ENCODE assay signal across 1 cellular context in genomic region chr19:23792784-23793183, GRCh38.
TF ChIP-seq lines count a peak whose summit lies in the region.

No MANE protein-coding gene starts in this region.

TF ChIP-seq in GM23338, 12 proteins besides CTCF, POLR2A, EP300 and RAD21 (continued from another document):
- TF ChIP-seq, protein P1, sequence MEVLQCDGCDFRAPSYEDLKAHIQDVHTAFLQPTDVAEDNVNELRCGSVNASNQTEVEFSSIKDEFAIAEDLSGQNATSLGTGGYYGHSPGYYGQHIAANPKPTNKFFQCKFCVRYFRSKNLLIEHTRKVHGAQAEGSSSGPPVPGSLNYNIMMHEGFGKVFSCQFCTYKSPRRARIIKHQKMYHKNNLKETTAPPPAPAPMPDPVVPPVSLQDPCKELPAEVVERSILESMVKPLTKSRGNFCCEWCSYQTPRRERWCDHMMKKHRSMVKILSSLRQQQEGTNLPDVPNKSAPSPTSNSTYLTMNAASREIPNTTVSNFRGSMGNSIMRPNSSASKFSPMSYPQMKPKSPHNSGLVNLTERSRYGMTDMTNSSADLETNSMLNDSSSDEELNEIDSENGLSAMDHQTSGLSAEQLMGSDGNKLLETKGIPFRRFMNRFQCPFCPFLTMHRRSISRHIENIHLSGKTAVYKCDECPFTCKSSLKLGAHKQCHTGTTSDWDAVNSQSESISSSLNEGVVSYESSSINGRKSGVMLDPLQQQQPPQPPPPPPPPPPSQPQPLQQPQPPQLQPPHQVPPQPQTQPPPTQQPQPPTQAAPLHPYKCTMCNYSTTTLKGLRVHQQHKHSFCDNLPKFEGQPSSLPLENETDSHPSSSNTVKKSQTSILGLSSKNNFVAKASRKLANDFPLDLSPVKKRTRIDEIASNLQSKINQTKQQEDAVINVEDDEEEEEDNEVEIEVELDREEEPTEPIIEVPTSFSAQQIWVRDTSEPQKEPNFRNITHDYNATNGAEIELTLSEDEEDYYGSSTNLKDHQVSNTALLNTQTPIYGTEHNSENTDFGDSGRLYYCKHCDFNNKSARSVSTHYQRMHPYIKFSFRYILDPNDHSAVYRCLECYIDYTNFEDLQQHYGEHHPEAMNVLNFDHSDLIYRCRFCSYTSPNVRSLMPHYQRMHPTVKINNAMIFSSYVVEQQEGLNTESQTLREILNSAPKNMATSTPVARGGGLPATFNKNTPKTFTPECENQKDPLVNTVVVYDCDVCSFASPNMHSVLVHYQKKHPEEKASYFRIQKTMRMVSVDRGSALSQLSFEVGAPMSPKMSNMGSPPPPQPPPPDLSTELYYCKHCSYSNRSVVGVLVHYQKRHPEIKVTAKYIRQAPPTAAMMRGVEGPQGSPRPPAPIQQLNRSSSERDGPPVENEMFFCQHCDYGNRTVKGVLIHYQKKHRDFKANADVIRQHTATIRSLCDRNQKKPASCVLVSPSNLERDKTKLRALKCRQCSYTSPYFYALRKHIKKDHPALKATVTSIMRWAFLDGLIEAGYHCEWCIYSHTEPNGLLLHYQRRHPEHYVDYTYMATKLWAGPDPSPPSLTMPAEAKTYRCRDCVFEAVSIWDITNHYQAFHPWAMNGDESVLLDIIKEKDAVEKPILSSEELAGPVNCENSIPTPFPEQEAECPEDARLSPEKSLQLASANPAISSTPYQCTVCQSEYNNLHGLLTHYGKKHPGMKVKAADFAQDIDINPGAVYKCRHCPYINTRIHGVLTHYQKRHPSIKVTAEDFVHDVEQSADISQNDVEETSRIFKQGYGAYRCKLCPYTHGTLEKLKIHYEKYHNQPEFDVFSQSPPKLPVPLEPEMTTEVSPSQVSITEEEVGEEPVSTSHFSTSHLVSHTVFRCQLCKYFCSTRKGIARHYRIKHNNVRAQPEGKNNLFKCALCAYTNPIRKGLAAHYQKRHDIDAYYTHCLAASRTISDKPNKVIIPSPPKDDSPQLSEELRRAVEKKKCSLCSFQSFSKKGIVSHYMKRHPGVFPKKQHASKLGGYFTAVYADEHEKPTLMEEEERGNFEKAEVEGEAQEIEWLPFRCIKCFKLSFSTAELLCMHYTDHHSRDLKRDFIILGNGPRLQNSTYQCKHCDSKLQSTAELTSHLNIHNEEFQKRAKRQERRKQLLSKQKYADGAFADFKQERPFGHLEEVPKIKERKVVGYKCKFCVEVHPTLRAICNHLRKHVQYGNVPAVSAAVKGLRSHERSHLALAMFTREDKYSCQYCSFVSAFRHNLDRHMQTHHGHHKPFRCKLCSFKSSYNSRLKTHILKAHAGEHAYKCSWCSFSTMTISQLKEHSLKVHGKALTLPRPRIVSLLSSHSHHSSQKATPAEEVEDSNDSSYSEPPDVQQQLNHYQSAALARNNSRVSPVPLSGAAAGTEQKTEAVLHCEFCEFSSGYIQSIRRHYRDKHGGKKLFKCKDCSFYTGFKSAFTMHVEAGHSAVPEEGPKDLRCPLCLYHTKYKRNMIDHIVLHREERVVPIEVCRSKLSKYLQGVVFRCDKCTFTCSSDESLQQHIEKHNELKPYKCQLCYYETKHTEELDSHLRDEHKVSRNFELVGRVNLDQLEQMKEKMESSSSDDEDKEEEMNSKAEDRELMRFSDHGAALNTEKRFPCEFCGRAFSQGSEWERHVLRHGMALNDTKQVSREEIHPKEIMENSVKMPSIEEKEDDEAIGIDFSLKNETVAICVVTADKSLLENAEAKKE (CRISPR knock-in tag; IDR thresholded peaks at IDR 0.05), result no peak
- no peak for TF ChIP-seq ZNF331 (CRISPR knock-in tag; IDR thresholded peaks at IDR 0.05; ENCODE audit: low read depth)
